In the genomic region with DNA sequence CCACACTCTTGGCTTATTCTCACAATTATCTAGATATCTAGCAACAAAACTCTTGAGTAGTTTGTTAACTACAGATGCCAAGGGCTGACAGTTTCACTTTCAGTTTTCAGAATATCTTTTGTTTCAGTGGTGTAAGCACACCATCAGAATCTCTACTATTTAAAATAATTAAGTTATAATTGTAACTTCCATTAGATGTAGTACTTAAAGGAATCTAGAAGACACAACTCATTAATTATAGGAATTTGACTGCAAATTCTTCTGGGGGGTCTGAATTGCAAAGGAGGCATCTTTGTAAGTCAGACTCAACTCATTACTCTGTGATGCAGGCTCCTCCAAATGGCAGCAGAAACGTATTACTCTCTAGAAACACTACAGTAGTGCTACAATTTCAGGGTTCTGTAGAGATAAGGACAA, we compare ENCODE assay signal across 8 cellular contexts. TPM values are rescaled to one million over a fixed set of nuclear protein-coding genes. Genes with fewer than 3 reads are reported as not detected.
A peak's percentile ranks its signal among the peaks of the same experiment; 100 is the strongest.
DNase-seq lines count a peak whose midpoint lies in the region; ATAC-seq, FAIRE-seq and TF ChIP-seq lines count a peak whose summit lies in the region.

No MANE protein-coding gene starts in this region.

- no peak overlapping the region for H3K27ac ChIP-seq in C4-2B

- TF ChIP-seq CTCF in C4-2B (conservative IDR thresholded peaks at IDR 0.05) (peak; percentile 46), fibroblast of mammary gland (conservative IDR thresholded peaks at IDR 0.05; ENCODE audit: control insufficient read depth, insufficient read depth, low read depth, low read length) (peak; percentile 43), osteocyte (IDR thresholded peaks at IDR 0.05) (peak; percentile 63)

- H3K4me1 Mint-ChIP-seq in osteocyte (ENCODE audit: unreplicated experiment) = peaks cover 41% of the 10 kb centered on the region

- no peaks in the 10 kb centered on the region for H3K27me3 Mint-ChIP-seq in osteocyte (ENCODE audit: unreplicated experiment)

- ATAC-seq in GM18861 (IDR thresholded peaks at IDR 0.05; ENCODE audit: unreplicated experiment) (peak; percentile 61), HG03457 (IDR thresholded peaks at IDR 0.05; ENCODE audit: unreplicated experiment) (peak; percentile 49)

- H3K4me3 Mint-ChIP-seq in osteocyte (ENCODE audit: unreplicated experiment) = peak overlapping the region; percentile 63

- peak overlapping the region; percentile 35 for H3K4me3 ChIP-seq in fibroblast of mammary gland (ENCODE audit: control insufficient read depth, low read depth, low read length)

- peak; percentile 68 for DNase-seq in fibroblast of mammary gland (ENCODE audit: low read depth)
- no peak for DNase-seq in osteocyte (ENCODE audit: extremely low spot score, unreplicated experiment)
- no peak for DNase-seq in GM19240 (ENCODE audit: insufficient read length, low spot score)
- no peak for DNase-seq in islet precursor cell

- peak overlapping the region; percentile 91 for H3K27ac Mint-ChIP-seq in osteocyte (ENCODE audit: unreplicated experiment)

- H3K36me3 Mint-ChIP-seq in osteocyte (ENCODE audit: unreplicated experiment) = no peaks in the 10 kb centered on the region

- H3K9me3 Mint-ChIP-seq in osteocyte (ENCODE audit: unreplicated experiment) = no peaks in the 10 kb centered on the region

- peak; percentile 89 for FAIRE-seq in TTC549 (lab: Jason Lieb, UNC)

RNA-seq across cellular contexts. Expression of a gene that starts 44.9 kb away (rescaled TPM):
- 11.9 TPM in 2 replicates for total RNA-seq in osteocyte
